ENCODE assay signal across 15 cellular contexts in genomic region chr1:230165526-230165925, GRCh38.
"Had no signal": no experiment of that assay in that cellular context is flagged by ENCODE, and none has a peak within 500 bp of the region (broad histone marks: within the 10 kb centered on the region; RNA-seq: fewer than 3 reads in every experiment).

No MANE protein-coding gene starts in this region.

- H3K9me3 ChIP-seq: ascending aorta, suprapubic skin, upper lobe of left lung had no signal

- DNase-seq: activated CD4-positive, alpha-beta T cell treated with anti-CD3 and anti-CD28 coated beads for 4 hours; activated naive CD4-positive, alpha-beta T cell treated with anti-CD3 and anti-CD28 coated beads for 36 hours; mesenchymal stem cell; right cardiac atrium; stimulated activated CD4-positive, alpha-beta T cell treated with anti-CD3 and anti-CD28 coated beads, Interleukin-4, amount 100 ng/mL, for 24 hours; stimulated activated naive CD8-positive, alpha-beta T cell treated with anti-CD3 and anti-CD28 coated beads, Interleukin-15, Interleukin-2, amounts not matched to agents 100 U/mL and 50 U/mL, for 24 hours; T-helper 17 cell; upper lobe of left lung; WERI-Rb-1 had no signal

- H3K36me3 ChIP-seq: ascending aorta, suprapubic skin, upper lobe of left lung, WERI-Rb-1 had no signal

- H3K27me3 Mint-ChIP-seq: activated T-helper 17 cell treated with anti-CD3 and anti-CD28 coated beads, Interleukin-2, amount 50 U/mL, for 72 hours; natural killer cell treated with Interleukin-12 subunit alpha and Interleukin-12 subunit beta and Interleukin-15 and Interleukin-18, amount 100 ng/mL, for 72 hours; T-helper 17 cell had no signal

- H3K36me3 Mint-ChIP-seq: natural killer cell treated with Interleukin-12 subunit alpha and Interleukin-12 subunit beta and Interleukin-15 and Interleukin-18, amount 100 ng/mL, for 72 hours had no signal

- H3K9me3 Mint-ChIP-seq: activated naive CD4-positive, alpha-beta T cell treated with anti-CD3 and anti-CD28 coated beads for 36 hours; activated T-helper 17 cell treated with anti-CD3 and anti-CD28 coated beads, Interleukin-2, amount 50 U/mL, for 72 hours; natural killer cell treated with Interleukin-12 subunit alpha and Interleukin-12 subunit beta and Interleukin-15 and Interleukin-18, amount 100 ng/mL, for 72 hours had no signal

- ATAC-seq: activated T-helper 17 cell treated with anti-CD3 and anti-CD28 coated beads, Interleukin-2, amount 50 U/mL, for 72 hours; natural killer cell treated with Interleukin-12 subunit alpha and Interleukin-12 subunit beta and Interleukin-15 and Interleukin-18, amount 100 ng/mL, for 72 hours; stimulated activated naive CD8-positive, alpha-beta T cell treated with anti-CD3 and anti-CD28 coated beads, Interleukin-15, Interleukin-2, amounts not matched to agents 100 U/mL and 50 U/mL, for 24 hours; T-helper 17 cell had no signal

- H3K27ac ChIP-seq: hepatocyte, skin epidermis, suprapubic skin, upper lobe of left lung, WERI-Rb-1 had no signal

- H3K27ac Mint-ChIP-seq: activated T-helper 17 cell treated with anti-CD3 and anti-CD28 coated beads, Interleukin-2, amount 50 U/mL, for 72 hours; T-helper 17 cell had no signal

- H3K4me3 Mint-ChIP-seq: activated naive CD4-positive, alpha-beta T cell treated with anti-CD3 and anti-CD28 coated beads for 36 hours; activated T-helper 17 cell treated with anti-CD3 and anti-CD28 coated beads, Interleukin-2, amount 50 U/mL, for 72 hours; natural killer cell treated with Interleukin-12 subunit alpha and Interleukin-12 subunit beta and Interleukin-15 and Interleukin-18, amount 100 ng/mL, for 72 hours; T-helper 17 cell had no signal
